Comparison of ENCODE assay signal across 1 cellular context in genomic region chr12:3105690-3106479, GRCh38.
A peak's percentile ranks its signal among the peaks of the same experiment; 100 is the strongest.
TF ChIP-seq lines count a peak whose summit lies in the region.

No MANE protein-coding gene starts in this region.

TF ChIP-seq in GM12878, 131 proteins besides CTCF, POLR2A, EP300 and RAD21:
- TF ChIP-seq PBX3 (IDR thresholded peaks at IDR 0.05; ENCODE audit: insufficient replicate concordance, low read depth, low read length) (peak; percentile 49), NKRF (conservative IDR thresholded peaks at IDR 0.05) (no peak), BCL3 (IDR thresholded peaks at IDR 0.05; ENCODE audit: borderline replicate concordance, insufficient read depth, low read depth, low read length, poor library complexity, severe bottlenecking) (peak; percentile 95), TCF3 (IDR thresholded peaks at IDR 0.05; ENCODE audit: borderline replicate concordance, insufficient read depth, low read depth, low read length) (peak; percentile 84)
